In the genomic region with DNA sequence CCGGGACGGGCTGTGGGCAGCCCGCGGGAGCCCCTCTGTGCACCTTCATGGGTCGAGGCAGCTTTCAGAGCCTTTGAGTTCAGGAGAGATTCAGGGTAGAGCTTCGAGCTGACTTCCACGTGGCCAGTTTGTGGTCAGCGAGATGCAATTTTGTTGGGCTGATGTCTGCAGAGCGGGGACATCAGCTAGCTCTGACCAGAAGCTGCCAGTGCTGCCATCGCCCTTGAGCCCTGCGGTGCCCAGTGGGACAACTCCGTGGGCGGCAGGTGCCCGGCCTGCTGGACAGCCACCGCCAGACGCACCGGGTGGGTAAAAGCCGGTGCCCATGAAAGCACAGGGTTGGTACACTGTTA, we compare ENCODE assay signal across 1 cellular context.
TF ChIP-seq lines count a peak whose summit lies in the region.

No MANE protein-coding gene starts in this region.

TF ChIP-seq in K562, 482 proteins besides CTCF, POLR2A, EP300 and RAD21 (continued from another document and continues in another):
- TF ChIP-seq, protein P1, sequence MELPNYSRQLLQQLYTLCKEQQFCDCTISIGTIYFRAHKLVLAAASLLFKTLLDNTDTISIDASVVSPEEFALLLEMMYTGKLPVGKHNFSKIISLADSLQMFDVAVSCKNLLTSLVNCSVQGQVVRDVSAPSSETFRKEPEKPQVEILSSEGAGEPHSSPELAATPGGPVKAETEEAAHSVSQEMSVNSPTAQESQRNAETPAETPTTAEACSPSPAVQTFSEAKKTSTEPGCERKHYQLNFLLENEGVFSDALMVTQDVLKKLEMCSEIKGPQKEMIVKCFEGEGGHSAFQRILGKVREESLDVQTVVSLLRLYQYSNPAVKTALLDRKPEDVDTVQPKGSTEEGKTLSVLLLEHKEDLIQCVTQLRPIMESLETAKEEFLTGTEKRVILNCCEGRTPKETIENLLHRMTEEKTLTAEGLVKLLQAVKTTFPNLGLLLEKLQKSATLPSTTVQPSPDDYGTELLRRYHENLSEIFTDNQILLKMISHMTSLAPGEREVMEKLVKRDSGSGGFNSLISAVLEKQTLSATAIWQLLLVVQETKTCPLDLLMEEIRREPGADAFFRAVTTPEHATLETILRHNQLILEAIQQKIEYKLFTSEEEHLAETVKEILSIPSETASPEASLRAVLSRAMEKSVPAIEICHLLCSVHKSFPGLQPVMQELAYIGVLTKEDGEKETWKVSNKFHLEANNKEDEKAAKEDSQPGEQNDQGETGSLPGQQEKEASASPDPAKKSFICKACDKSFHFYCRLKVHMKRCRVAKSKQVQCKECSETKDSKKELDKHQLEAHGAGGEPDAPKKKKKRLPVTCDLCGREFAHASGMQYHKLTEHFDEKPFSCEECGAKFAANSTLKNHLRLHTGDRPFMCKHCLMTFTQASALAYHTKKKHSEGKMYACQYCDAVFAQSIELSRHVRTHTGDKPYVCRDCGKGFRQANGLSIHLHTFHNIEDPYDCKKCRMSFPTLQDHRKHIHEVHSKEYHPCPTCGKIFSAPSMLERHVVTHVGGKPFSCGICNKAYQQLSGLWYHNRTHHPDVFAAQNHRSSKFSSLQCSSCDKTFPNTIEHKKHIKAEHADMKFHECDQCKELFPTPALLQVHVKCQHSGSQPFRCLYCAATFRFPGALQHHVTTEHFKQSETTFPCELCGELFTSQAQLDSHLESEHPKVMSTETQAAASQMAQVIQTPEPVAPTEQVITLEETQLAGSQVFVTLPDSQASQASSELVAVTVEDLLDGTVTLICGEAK (IDR thresholded peaks at IDR 0.05), result no peak
- TF ChIP-seq, protein P1 (CRISPR knock-in tag; IDR thresholded peaks at IDR 0.05), result no peak
- TF ChIP-seq GABPB2 (CRISPR knock-in tag; conservative IDR thresholded peaks at IDR 0.05) (0 out of 2 replicates have a peak, but pooled peaks have one; percentile 49), XRCC4 (IDR thresholded peaks at IDR 0.05; ENCODE audit: extremely low read depth, insufficient read depth, insufficient read length) (no peak), ZNF324 (CRISPR knock-in tag; IDR thresholded peaks at IDR 0.05) (no peak), ZNF165 (CRISPR knock-in tag; IDR thresholded peaks at IDR 0.05; ENCODE audit: borderline replicate concordance) (no peak), ZBTB1 (CRISPR knock-in tag; IDR thresholded peaks at IDR 0.05; ENCODE audit: borderline replicate concordance, low read depth) (no peak), ZBTB7A (IDR thresholded peaks at IDR 0.05; ENCODE audit: borderline replicate concordance, control insufficient read depth, low read depth, low read length) (no peak), ZNF143 (CRISPR knock-in tag; IDR thresholded peaks at IDR 0.05) (no peak), DDX20 (tag; IDR thresholded peaks at IDR 0.05; ENCODE audit: low read depth) (no peak), ZNF584 (CRISPR knock-in tag; IDR thresholded peaks at IDR 0.05; ENCODE audit: low read depth) (no peak), ETV5 (CRISPR knock-in tag; IDR thresholded peaks at IDR 0.05; ENCODE audit: low read depth) (peak; percentile 26; the same call in 1 of the 2 replicates), MEIS2 (IDR thresholded peaks at IDR 0.05; ENCODE audit: partially characterized antibody) (no peak), WHSC1 (IDR thresholded peaks at IDR 0.05; ENCODE audit: low read length) (no peak), SMAD1 (IDR thresholded peaks at IDR 0.05; ENCODE audit: low read depth, low read length, partially characterized antibody) (no peak), CSDE1 (IDR thresholded peaks at IDR 0.05) (no peak), ATF1 (CRISPR knock-in tag; IDR thresholded peaks at IDR 0.05) (no peak), ATF1 (tag; IDR thresholded peaks at IDR 0.05) (no peak), SIN3A (IDR thresholded peaks at IDR 0.05; ENCODE audit: borderline replicate concordance in 2 of 2, control insufficient read depth in 1 of 2, low read depth in 2 of 2, low read length in 2 of 2) (no peak), RBBP5 (IDR thresholded peaks at IDR 0.05; ENCODE audit: borderline replicate concordance, insufficient read depth, low read length, poor library complexity, severe bottlenecking) (no peak), CBX8 (IDR thresholded peaks at IDR 0.05; ENCODE audit: borderline replicate concordance, extremely low read depth, low read depth, low read length, poor library complexity, severe bottlenecking) (no peak), HIVEP1 (CRISPR knock-in tag; IDR thresholded peaks at IDR 0.05) (no peak), CCNT2 (IDR thresholded peaks at IDR 0.05; ENCODE audit: borderline replicate concordance, extremely low read depth, insufficient read length, low read depth, low read length) (peak; percentile 7), TRIM28 (IDR thresholded peaks at IDR 0.05) (no peak), NFXL1 (CRISPR knock-in tag; IDR thresholded peaks at IDR 0.05) (no peak), BRF1 (IDR thresholded peaks at IDR 0.05; ENCODE audit: borderline replicate concordance, extremely low read depth, insufficient read length) (no peak), TCFL5 (CRISPR knock-in tag; conservative IDR thresholded peaks at IDR 0.05) (no peak)
- TF ChIP-seq, protein P2, sequence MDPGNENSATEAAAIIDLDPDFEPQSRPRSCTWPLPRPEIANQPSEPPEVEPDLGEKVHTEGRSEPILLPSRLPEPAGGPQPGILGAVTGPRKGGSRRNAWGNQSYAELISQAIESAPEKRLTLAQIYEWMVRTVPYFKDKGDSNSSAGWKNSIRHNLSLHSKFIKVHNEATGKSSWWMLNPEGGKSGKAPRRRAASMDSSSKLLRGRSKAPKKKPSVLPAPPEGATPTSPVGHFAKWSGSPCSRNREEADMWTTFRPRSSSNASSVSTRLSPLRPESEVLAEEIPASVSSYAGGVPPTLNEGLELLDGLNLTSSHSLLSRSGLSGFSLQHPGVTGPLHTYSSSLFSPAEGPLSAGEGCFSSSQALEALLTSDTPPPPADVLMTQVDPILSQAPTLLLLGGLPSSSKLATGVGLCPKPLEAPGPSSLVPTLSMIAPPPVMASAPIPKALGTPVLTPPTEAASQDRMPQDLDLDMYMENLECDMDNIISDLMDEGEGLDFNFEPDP (CRISPR knock-in tag; IDR thresholded peaks at IDR 0.05), result no peak
- TF ChIP-seq, protein P3, sequence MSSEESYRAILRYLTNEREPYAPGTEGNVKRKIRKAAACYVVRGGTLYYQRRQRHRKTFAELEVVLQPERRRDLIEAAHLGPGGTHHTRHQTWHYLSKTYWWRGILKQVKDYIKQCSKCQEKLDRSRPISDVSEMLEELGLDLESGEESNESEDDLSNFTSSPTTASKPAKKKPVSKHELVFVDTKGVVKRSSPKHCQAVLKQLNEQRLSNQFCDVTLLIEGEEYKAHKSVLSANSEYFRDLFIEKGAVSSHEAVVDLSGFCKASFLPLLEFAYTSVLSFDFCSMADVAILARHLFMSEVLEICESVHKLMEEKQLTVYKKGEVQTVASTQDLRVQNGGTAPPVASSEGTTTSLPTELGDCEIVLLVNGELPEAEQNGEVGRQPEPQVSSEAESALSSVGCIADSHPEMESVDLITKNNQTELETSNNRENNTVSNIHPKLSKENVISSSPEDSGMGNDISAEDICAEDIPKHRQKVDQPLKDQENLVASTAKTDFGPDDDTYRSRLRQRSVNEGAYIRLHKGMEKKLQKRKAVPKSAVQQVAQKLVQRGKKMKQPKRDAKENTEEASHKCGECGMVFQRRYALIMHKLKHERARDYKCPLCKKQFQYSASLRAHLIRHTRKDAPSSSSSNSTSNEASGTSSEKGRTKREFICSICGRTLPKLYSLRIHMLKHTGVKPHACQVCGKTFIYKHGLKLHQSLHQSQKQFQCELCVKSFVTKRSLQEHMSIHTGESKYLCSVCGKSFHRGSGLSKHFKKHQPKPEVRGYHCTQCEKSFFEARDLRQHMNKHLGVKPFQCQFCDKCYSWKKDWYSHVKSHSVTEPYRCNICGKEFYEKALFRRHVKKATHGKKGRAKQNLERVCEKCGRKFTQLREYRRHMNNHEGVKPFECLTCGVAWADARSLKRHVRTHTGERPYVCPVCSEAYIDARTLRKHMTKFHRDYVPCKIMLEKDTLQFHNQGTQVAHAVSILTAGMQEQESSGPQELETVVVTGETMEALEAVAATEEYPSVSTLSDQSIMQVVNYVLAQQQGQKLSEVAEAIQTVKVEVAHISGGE (CRISPR knock-in tag; IDR thresholded peaks at IDR 0.05), result no peak; a peak in 1 of 6 replicates
- TF ChIP-seq, protein P4, sequence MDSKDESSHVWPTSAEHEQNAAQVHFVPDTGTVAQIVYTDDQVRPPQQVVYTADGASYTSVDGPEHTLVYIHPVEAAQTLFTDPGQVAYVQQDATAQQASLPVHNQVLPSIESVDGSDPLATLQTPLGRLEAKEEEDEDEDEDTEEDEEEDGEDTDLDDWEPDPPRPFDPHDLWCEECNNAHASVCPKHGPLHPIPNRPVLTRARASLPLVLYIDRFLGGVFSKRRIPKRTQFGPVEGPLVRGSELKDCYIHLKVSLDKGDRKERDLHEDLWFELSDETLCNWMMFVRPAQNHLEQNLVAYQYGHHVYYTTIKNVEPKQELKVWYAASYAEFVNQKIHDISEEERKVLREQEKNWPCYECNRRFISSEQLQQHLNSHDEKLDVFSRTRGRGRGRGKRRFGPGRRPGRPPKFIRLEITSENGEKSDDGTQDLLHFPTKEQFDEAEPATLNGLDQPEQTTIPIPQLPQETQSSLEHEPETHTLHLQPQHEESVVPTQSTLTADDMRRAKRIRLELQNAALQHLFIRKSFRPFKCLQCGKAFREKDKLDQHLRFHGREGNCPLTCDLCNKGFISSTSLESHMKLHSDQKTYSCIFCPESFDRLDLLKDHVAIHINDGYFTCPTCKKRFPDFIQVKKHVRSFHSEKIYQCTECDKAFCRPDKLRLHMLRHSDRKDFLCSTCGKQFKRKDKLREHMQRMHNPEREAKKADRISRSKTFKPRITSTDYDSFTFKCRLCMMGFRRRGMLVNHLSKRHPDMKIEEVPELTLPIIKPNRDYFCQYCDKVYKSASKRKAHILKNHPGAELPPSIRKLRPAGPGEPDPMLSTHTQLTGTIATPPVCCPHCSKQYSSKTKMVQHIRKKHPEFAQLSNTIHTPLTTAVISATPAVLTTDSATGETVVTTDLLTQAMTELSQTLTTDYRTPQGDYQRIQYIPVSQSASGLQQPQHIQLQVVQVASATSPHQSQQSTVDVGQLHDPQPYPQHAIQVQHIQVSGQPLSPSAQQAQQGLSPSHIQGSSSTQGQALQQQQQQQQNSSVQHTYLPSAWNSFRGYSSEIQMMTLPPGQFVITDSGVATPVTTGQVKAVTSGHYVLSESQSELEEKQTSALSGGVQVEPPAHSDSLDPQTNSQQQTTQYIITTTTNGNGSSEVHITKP (IDR thresholded peaks at IDR 0.05; ENCODE audit: partially characterized antibody), result no peak
- TF ChIP-seq, protein P5, sequence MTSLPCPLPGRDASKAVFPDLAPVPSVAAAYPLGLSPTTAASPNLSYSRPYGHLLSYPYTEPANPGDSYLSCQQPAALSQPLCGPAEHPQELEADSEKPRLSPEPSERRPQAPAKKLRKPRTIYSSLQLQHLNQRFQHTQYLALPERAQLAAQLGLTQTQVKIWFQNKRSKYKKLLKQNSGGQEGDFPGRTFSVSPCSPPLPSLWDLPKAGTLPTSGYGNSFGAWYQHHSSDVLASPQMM (CRISPR knock-in tag; IDR thresholded peaks at IDR 0.05), result no peak
- TF ChIP-seq, protein P6, sequence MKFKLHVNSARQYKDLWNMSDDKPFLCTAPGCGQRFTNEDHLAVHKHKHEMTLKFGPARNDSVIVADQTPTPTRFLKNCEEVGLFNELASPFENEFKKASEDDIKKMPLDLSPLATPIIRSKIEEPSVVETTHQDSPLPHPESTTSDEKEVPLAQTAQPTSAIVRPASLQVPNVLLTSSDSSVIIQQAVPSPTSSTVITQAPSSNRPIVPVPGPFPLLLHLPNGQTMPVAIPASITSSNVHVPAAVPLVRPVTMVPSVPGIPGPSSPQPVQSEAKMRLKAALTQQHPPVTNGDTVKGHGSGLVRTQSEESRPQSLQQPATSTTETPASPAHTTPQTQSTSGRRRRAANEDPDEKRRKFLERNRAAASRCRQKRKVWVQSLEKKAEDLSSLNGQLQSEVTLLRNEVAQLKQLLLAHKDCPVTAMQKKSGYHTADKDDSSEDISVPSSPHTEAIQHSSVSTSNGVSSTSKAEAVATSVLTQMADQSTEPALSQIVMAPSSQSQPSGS (CRISPR knock-in tag; IDR thresholded peaks at IDR 0.05), result 0 out of 2 replicates have a peak, but pooled peaks have one; percentile 5
